ENCODE assay signal across 8 cellular contexts in the genomic region with DNA sequence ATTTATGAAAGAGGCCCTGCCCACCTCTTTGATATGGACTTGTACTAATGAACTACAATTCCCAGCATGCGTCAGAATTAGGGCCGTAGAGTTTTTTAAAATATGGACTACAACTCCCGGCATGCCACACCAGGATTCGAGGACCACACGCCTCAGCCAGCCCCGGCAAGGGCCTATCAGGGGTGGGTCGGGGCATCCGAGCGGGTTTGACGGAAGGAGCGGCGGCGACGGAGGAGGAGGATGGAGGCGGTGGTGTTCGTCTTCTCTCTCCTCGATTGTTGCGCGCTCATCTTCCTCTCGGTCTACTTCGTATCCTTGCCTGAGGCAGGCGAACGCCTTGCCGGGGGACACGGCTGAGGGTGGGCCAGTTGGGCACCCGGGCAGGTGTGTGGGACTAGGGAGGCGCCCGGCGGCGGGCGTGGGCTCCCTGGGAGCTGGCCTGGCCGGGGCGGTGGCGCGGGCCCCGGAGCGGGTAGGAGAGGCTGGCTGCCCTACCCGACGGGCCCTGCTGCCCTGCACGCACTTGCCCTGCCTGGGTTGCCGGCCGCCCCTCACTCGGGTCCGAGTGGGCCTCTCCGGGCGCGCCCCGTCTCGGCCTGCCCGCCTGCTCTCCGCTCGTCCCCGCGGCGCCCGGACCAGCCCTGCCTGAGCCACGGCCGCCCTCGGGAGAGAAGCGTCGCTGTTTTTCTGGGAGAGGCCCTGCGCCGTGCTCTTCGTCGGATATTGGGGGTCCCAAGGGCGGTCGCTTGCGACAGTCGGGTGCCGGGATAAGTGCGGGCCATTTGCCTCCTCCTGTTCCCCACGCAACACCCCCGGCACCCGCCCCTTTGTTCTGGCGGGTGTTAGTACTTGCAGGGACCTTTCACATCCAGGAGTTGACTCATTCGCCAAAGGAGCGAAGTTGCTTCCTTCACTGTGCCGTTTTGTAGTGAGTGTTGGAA. TPM values are rescaled to one million over a fixed set of nuclear protein-coding genes. Genes with fewer than 3 reads are reported as not detected.
DNase-seq lines count a peak whose midpoint lies in the region; ATAC-seq and TF ChIP-seq lines count a peak whose summit lies in the region.

A gene (plus strand): TSS at position 195 of the 941 bp plus-strand sequence. CDS start 46 bp downstream, at position 241.

- no peaks in the 10 kb centered on the region for H3K27me3 Mint-ChIP-seq in activated CD4-positive, alpha-beta T cell treated with anti-CD3 and anti-CD28 coated beads, Interleukin-2, amount 10 ng/mL, durations not matched to agents 24 days and 14 days

- TF ChIP-seq CTCF in BE2C (IDR thresholded peaks at IDR 0.05; ENCODE audit: low read depth, low read length) (no peak), coronary artery (IDR thresholded peaks at IDR 0.05) (no peak)

- peak within 1 kb of the TSS; percentile 88 for H3K4me3 ChIP-seq in BE2C (ENCODE audit: low read depth, low read length)
- peak within 1 kb of the TSS; percentile 99 for H3K4me3 ChIP-seq in coronary artery

- peak within 1 kb of the TSS; percentile 92 for H3K27ac Mint-ChIP-seq in activated CD4-positive, alpha-beta T cell treated with anti-CD3 and anti-CD28 coated beads, Interleukin-2, amount 10 ng/mL, durations not matched to agents 24 days and 14 days

- peak within 1 kb of the TSS; percentile 94 to 98 for H3K27ac ChIP-seq in coronary artery

- no peaks in the 10 kb centered on the region for H3K36me3 ChIP-seq in BE2C

- ATAC-seq in HG03460 (IDR thresholded peaks at IDR 0.05; ENCODE audit: unreplicated experiment): peak; percentile 98
- peak; percentile 81 for ATAC-seq in left colon

- no peaks in the 10 kb centered on the region for H3K4me1 ChIP-seq in BE2C

- DNase-seq in BE2C (peak; percentile 94), GM19240 (ENCODE audit: insufficient read length, low spot score) (peak; percentile 87), NCI-H526 (lab: John Stamatoyannopoulos, UW) (peak; percentile 82 to 92), coronary artery (ENCODE audit: low spot score) (peak; percentile 95), left colon (peak; percentile 91 to 94)
- DNase-seq in activated CD4-positive, alpha-beta T cell treated with anti-CD3 and anti-CD28 coated beads, Interleukin-2, amount 10 ng/mL, durations not matched to agents 24 days and 14 days: peak; percentile 97
- peak; percentile 93 for DNase-seq in stimulated activated CD4-positive, alpha-beta T cell treated with anti-CD3 and anti-CD28 coated beads, Interleukin-1b, Interleukin-23, amount 100 ng/mL, for 48 hours

- H3K36me3 Mint-ChIP-seq in activated CD4-positive, alpha-beta T cell treated with anti-CD3 and anti-CD28 coated beads, Interleukin-2, amount 10 ng/mL, durations not matched to agents 24 days and 14 days (ENCODE audit: low read depth): peaks cover 20% of the 10 kb centered on the region

- no peaks in the 10 kb centered on the region for H3K27me3 ChIP-seq in BE2C

- peak within 1 kb of the TSS; percentile 80 for H3K4me3 Mint-ChIP-seq in activated CD4-positive, alpha-beta T cell treated with anti-CD3 and anti-CD28 coated beads, Interleukin-2, amount 10 ng/mL, durations not matched to agents 24 days and 14 days

- peaks cover 38% of the 10 kb centered on the region for H3K4me1 Mint-ChIP-seq in activated CD4-positive, alpha-beta T cell treated with anti-CD3 and anti-CD28 coated beads, Interleukin-2, amount 10 ng/mL, durations not matched to agents 24 days and 14 days

- H3K9me3 Mint-ChIP-seq in activated CD4-positive, alpha-beta T cell treated with anti-CD3 and anti-CD28 coated beads, Interleukin-2, amount 10 ng/mL, durations not matched to agents 24 days and 14 days: no peaks in the 10 kb centered on the region

- H3K9me3 ChIP-seq in BE2C: no peaks in the 10 kb centered on the region

- intact Hi-C loops in activated CD4-positive, alpha-beta T cell treated with anti-CD3 and anti-CD28 coated beads, Interleukin-2, amount 10 ng/mL, durations not matched to agents 24 days and 14 days (cut with micrococcal nuclease): loop anchor here (1.0 to 2.0 kb wide), 5 partner anchors 23 to 364 kb away; a partner anchor contains a TSS
- intact Hi-C loops in left colon (cut with DNase I, micrococcal nuclease): no loop called here

RNA-seq across cellular contexts. Expression of the gene that starts here (rescaled TPM):
- polyA plus RNA-seq in BE2C (2012; ENCODE audit: insufficient read depth, insufficient read length, low read depth): 49.0 TPM
- total RNA-seq in activated CD4-positive, alpha-beta T cell treated with anti-CD3 and anti-CD28 coated beads, Interleukin-2, amount 10 ng/mL, durations not matched to agents 24 days and 14 days: 77.2 and 78.1 TPM in 2 replicates
- 10 to 100 TPM; 28.8 to 60.7 TPM for total RNA-seq in left colon

Comparison
In these comparisons a context has a peak if more than half of its experiments do, and no peak if none do; other contexts are left out.
1. Peak in every context shown above with its lines: DNase-seq, ATAC-seq, H3K4me3 ChIP-seq and H3K27ac ChIP-seq.